Comparison of ENCODE assay signal across 13 cellular contexts in the genomic region with DNA sequence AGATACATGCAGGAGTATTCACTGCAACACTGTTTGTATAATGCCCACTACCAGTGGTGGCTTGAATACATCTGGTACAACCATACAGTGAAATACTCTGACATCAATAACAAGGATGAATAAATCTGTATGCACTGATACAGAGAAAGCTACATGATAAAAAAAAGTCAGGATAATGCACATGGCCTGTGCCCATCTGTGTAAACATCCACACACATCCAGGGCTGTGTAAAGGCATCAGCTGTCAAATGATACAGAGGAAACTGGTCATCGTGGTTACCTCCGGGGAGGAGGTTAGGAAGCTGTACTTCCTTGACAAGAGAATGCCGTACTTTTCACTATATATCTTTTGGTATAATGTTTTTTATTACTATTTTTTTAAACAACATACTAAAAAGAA.
DNase-seq lines count a peak whose midpoint lies in the region; ATAC-seq, FAIRE-seq and TF ChIP-seq lines count a peak whose summit lies in the region.
"Had no signal": no experiment of that assay in that cellular context is flagged by ENCODE, and none has a peak within 500 bp of the region (broad histone marks: within the 10 kb centered on the region; RNA-seq: fewer than 3 reads in every experiment).

No MANE protein-coding gene starts in this region.

- in situ Hi-C loops in IMR-90 (cut with MboI; ENCODE audit: low sequenced_read_pairs) = no loop called here

- H3K79me1 ChIP-seq in IMR-90 (ENCODE audit: low read depth in 1 of 2, low read length in 2 of 2) (peaks cover 56 to 65% of the 10 kb centered on the region in 2 experiments), trophoblast cell (ENCODE audit: low read length) (peaks cover 7% of the 10 kb centered on the region)

- H3K14ac ChIP-seq in IMR-90 (replicated peaks; ENCODE audit: low read depth, low read length) (0 out of 2 replicates have a peak overlapping the region, but pooled peaks have one; percentile 56), trophoblast cell (ENCODE audit: low read length) (no peak overlapping the region)

- no peaks in the 10 kb centered on the region for H3K9me3 Mint-ChIP-seq in astrocyte (ENCODE audit: unreplicated experiment)
- peaks cover 0 to 4% (median 0%) of the 10 kb centered on the region in 11 donors for H3K9me3 Mint-ChIP-seq in naive thymus-derived CD4-positive, alpha-beta T cell

- no peak overlapping the region for H2BK15ac ChIP-seq in IMR-90 (ENCODE audit: low read depth, low read length)

- H2AFZ ChIP-seq in IMR-90 (replicated peaks; ENCODE audit: low read length, poor library complexity) = no peak overlapping the region
- H2AFZ ChIP-seq in astrocyte (ENCODE audit: low read depth, low read length) = no peak overlapping the region
- no peak overlapping the region for H2AFZ ChIP-seq in trophoblast cell (ENCODE audit: insufficient read depth, low read length, poor library complexity)

- H3K4ac ChIP-seq in IMR-90 (ENCODE audit: low read depth, low read length) (no peak overlapping the region), trophoblast cell (ENCODE audit: low read depth, low read length) (no peak overlapping the region)

- H2BK20ac ChIP-seq in IMR-90 (ENCODE audit: low read depth, low read length) = no peak overlapping the region

- H3K9ac ChIP-seq in IMR-90 (ENCODE audit: low read depth, low read length) = no peak overlapping the region
- no peak overlapping the region for H3K9ac ChIP-seq in astrocyte (ENCODE audit: low read length)
- H3K9ac ChIP-seq in trophoblast cell (ENCODE audit: low read length) = no peak overlapping the region

- DNase-seq in DMS53 (lab: John Stamatoyannopoulos, UW) (peak; percentile 71), IMR-90 (peak; percentile 87), astrocyte (ENCODE audit: low read depth) (peak; percentile 36), H54 (ENCODE audit: insufficient read length, low spot score) (no peak), BE2C (no peak), trophoblast cell (no peak)
- peak in 1 of 9 donors; percentile 19 for DNase-seq in naive thymus-derived CD4-positive, alpha-beta T cell
- DNase-seq: activated CD8-positive, alpha-beta memory T cell treated with anti-CD3 and anti-CD28 coated beads, Interleukin-2, amount 50 U/mL, for 48 hours; Caco-2; NCI-H2171 treated with DMSO at 0.1 percent for 48 hours; T-helper 9 cell had no signal

- H2BK5ac ChIP-seq in IMR-90 (ENCODE audit: low read depth, low read length, poor library complexity, severe bottlenecking) (no peak overlapping the region), trophoblast cell (ENCODE audit: low read depth, low read length, poor library complexity) (no peak overlapping the region)

- peaks cover 30% of the 10 kb centered on the region for H3K4me1 Mint-ChIP-seq in astrocyte (ENCODE audit: low read depth, unreplicated experiment)
- peaks cover 42 to 89% (median 74%) of the 10 kb centered on the region in 7 donors for H3K4me1 Mint-ChIP-seq in naive thymus-derived CD4-positive, alpha-beta T cell

- no peak overlapping the region for H3K4me2 ChIP-seq in IMR-90 (ENCODE audit: low read depth, low read length)
- H3K4me2 ChIP-seq in astrocyte (ENCODE audit: low read length) = no peak overlapping the region
- H3K4me2 ChIP-seq in trophoblast cell (ENCODE audit: low read length) = no peak overlapping the region

- no peak overlapping the region for H2BK12ac ChIP-seq in trophoblast cell (ENCODE audit: low read length)

- H4K91ac ChIP-seq in IMR-90 (ENCODE audit: insufficient read depth, low read depth, low read length) = no peak overlapping the region
- no peak overlapping the region for H4K91ac ChIP-seq in trophoblast cell (ENCODE audit: low read depth, low read length)

- TF ChIP-seq CTCF in IMR-90 (conservative IDR thresholded peaks at IDR 0.05; ENCODE audit: low read depth, low read length) = no peak
- TF ChIP-seq CTCF in astrocyte (IDR thresholded peaks at IDR 0.05; ENCODE audit: insufficient read depth, low read depth, low read length) = no peak
- no peak for TF ChIP-seq CTCF in BE2C (IDR thresholded peaks at IDR 0.05; ENCODE audit: low read depth, low read length)

- dilution Hi-C loops in IMR-90 (cut with HindIII; ENCODE audit: low sequenced_read_pairs, unreplicated experiment) = no loop called here

- FAIRE-seq in astrocyte (lab: Jason Lieb, UNC) (no peak), H54 (lab: Jason Lieb, UNC) (no peak)

- TF ChIP-seq POLR2A in IMR-90 (IDR thresholded peaks at IDR 0.05; ENCODE audit: low read depth, low read length) (no peak), H54 (IDR thresholded peaks at IDR 0.05; ENCODE audit: low read depth, low read length) (no peak)

- no peak overlapping the region for H2BK120ac ChIP-seq in IMR-90 (ENCODE audit: low read depth, low read length)
- no peak overlapping the region for H2BK120ac ChIP-seq in trophoblast cell (ENCODE audit: insufficient read depth, low read length, poor library complexity)

- H2AK9ac ChIP-seq in IMR-90 (replicated peaks; ENCODE audit: low read depth, low read length, poor library complexity) = no peak overlapping the region

- H3K9me3 ChIP-seq in IMR-90 (ENCODE audit: control insufficient read depth, insufficient read depth, low read length) (peaks cover 4% of the 10 kb centered on the region), astrocyte (ENCODE audit: insufficient read depth, low read depth, low read length) (no peaks in the 10 kb centered on the region), BE2C (no peaks in the 10 kb centered on the region), trophoblast cell (ENCODE audit: insufficient read depth, low read depth, low read length) (no peaks in the 10 kb centered on the region)
- peaks cover 0 to 3% (median 0%) of the 10 kb centered on the region in 3 experiments for H3K9me3 ChIP-seq in naive thymus-derived CD4-positive, alpha-beta T cell (ENCODE audit: control insufficient read depth in 2 of 3, low read length in 3 of 3)
- H3K9me3 ChIP-seq: adrenal gland, Caco-2 had no signal

- POLR2A ChIA-PET in IMR-90 (lab: Charles Lee; ENCODE audit: unreplicated experiment) = no interaction called here
- POLR2A ChIA-PET in naive thymus-derived CD4-positive, alpha-beta T cell (lab: Charles Lee) = no interaction called here

- H3K27me3 Mint-ChIP-seq in astrocyte (ENCODE audit: low read depth, unreplicated experiment) = no peaks in the 10 kb centered on the region
- no peaks in the 10 kb centered on the region for H3K27me3 Mint-ChIP-seq in naive thymus-derived CD4-positive, alpha-beta T cell

- no CpG with 5 or more reads among the region's 3 CpGs for WGBS in IMR-90 (ENCODE audit: extremely low coverage in 2 of 2, insufficient read length in 1 of 2), 2 experiments
- no CpG with 5 or more reads among the region's 3 CpGs for WGBS in trophoblast cell (ENCODE audit: extremely low coverage, insufficient coverage, insufficient read length)

- H3K56ac ChIP-seq in IMR-90 (ENCODE audit: extremely low read depth, insufficient read depth, low read length) = no peak overlapping the region

- TF ChIP-seq RAD21 in IMR-90 (IDR thresholded peaks at IDR 0.05; ENCODE audit: low read length) = no peak

- H3K27me3 ChIP-seq in IMR-90 (ENCODE audit: control insufficient read depth, insufficient read depth, low read length) (no peaks in the 10 kb centered on the region), astrocyte (ENCODE audit: insufficient read depth, low read length) (no peaks in the 10 kb centered on the region), BE2C (no peaks in the 10 kb centered on the region), trophoblast cell (ENCODE audit: insufficient read depth, low read length) (no peaks in the 10 kb centered on the region)
- no peaks in the 10 kb centered on the region for H3K27me3 ChIP-seq in naive thymus-derived CD4-positive, alpha-beta T cell (ENCODE audit: control insufficient read depth in 2 of 2, insufficient read depth in 2 of 2, low read length in 2 of 2)
- H3K27me3 ChIP-seq: adrenal gland had no signal

- intact Hi-C loops in IMR-90 (cut with micrococcal nuclease) = no loop called here
- intact Hi-C loops in naive thymus-derived CD4-positive, alpha-beta T cell (cut with micrococcal nuclease) = loop anchor here in 1 of 2 donors (5.0 kb wide), 1 partner anchor 177 kb away; a partner anchor contains a TSS

- CTCF ChIA-PET in IMR-90 (lab: Yijun Ruan, JAX) = no interaction called here
- CTCF ChIA-PET in naive thymus-derived CD4-positive, alpha-beta T cell (lab: Charles Lee) = interaction anchor here (0.6 kb wide), 1 partner anchor 228 kb away, joined by 4 read pairs; no protein-coding TSS in a partner anchor

- BruUV-seq in IMR-90 (replicated peaks; lab: Mats Ljungman, UMichigan) = no TSS peak

- H4K8ac ChIP-seq in IMR-90 (ENCODE audit: low read depth in 2 of 2, low read length in 2 of 2) = no peak overlapping the region
- H4K8ac ChIP-seq in trophoblast cell (ENCODE audit: low read depth, low read length) = no peak overlapping the region

- H4K12ac ChIP-seq in trophoblast cell (ENCODE audit: low read depth, low read length) = no peak overlapping the region

- H3K4me3 Mint-ChIP-seq in astrocyte (ENCODE audit: unreplicated experiment) = no peak overlapping the region
- peak overlapping the region in 1 of 10 donors; percentile 32 for H3K4me3 Mint-ChIP-seq in naive thymus-derived CD4-positive, alpha-beta T cell

- no peak overlapping the region for H3K23ac ChIP-seq in IMR-90 (ENCODE audit: low read depth, low read length)
- no peak overlapping the region for H3K23ac ChIP-seq in trophoblast cell (ENCODE audit: low read length)

- no peak overlapping the region for H3K18ac ChIP-seq in IMR-90 (ENCODE audit: low read depth, low read length)
- no peak overlapping the region for H3K18ac ChIP-seq in trophoblast cell (ENCODE audit: low read length)

- H2AK5ac ChIP-seq in IMR-90 (ENCODE audit: low read depth, low read length) (no peak overlapping the region; the same call in 1 of the 2 replicates), trophoblast cell (ENCODE audit: low read length) (no peak overlapping the region)

- H4K5ac ChIP-seq in IMR-90 (ENCODE audit: low read depth, low read length) = no peak overlapping the region

- H3K36me3 Mint-ChIP-seq in astrocyte (ENCODE audit: low read depth, unreplicated experiment) = peaks cover 4% of the 10 kb centered on the region
- H3K36me3 Mint-ChIP-seq in naive thymus-derived CD4-positive, alpha-beta T cell = peaks cover 3 to 29% (median 23%) of the 10 kb centered on the region in 5 donors

- H4K20me1 ChIP-seq in IMR-90 (ENCODE audit: insufficient read depth, low read length) (peaks cover 32% of the 10 kb centered on the region), astrocyte (ENCODE audit: insufficient read depth, low read length) (peaks cover 65% of the 10 kb centered on the region)

- H3K4me1 ChIP-seq in IMR-90 (ENCODE audit: control insufficient read depth, insufficient read depth, low read length) (peaks cover 3% of the 10 kb centered on the region; the same call in 1 of the 2 replicates), astrocyte (ENCODE audit: insufficient read depth, low read length) (peaks cover 3% of the 10 kb centered on the region), BE2C (peaks cover 8% of the 10 kb centered on the region), trophoblast cell (ENCODE audit: control insufficient read depth in 1 of 2, insufficient read depth in 2 of 2, low read length in 2 of 2) (peaks cover 7 to 17% of the 10 kb centered on the region in 2 experiments)
- H3K4me1 ChIP-seq in naive thymus-derived CD4-positive, alpha-beta T cell (ENCODE audit: control insufficient read depth in 2 of 2, insufficient read depth in 2 of 2, low read length in 2 of 2) = peaks cover 0 to 5% of the 10 kb centered on the region in 2 donors
- H3K4me1 ChIP-seq: Caco-2 had no signal

- H3K36me3 ChIP-seq in IMR-90 (ENCODE audit: control insufficient read depth, insufficient read depth, low read length) = peaks cover 7% of the 10 kb centered on the region
- no peaks in the 10 kb centered on the region for H3K36me3 ChIP-seq in astrocyte (ENCODE audit: insufficient read depth, low read length)
- no peaks in the 10 kb centered on the region for H3K36me3 ChIP-seq in naive thymus-derived CD4-positive, alpha-beta T cell (ENCODE audit: control insufficient read depth in 2 of 3, insufficient read depth in 3 of 3, low read length in 3 of 3)
- H3K36me3 ChIP-seq in BE2C = no peaks in the 10 kb centered on the region
- H3K36me3 ChIP-seq in trophoblast cell (ENCODE audit: control insufficient read depth in 1 of 2, insufficient read depth in 2 of 2, low read length in 2 of 2) = no peaks in the 10 kb centered on the region
- H3K36me3 ChIP-seq: adrenal gland had no signal

- no peak overlapping the region for H3K27ac Mint-ChIP-seq in astrocyte (ENCODE audit: unreplicated experiment)
- peak overlapping the region in 6 of 9 donors; percentile 8 to 74 (median 52) for H3K27ac Mint-ChIP-seq in naive thymus-derived CD4-positive, alpha-beta T cell

- ATAC-seq in IMR-90 (ENCODE audit: low read depth) = peak; percentile 37; the same call in 1 of the 2 replicates
- peak; percentile 54 for ATAC-seq in naive thymus-derived CD4-positive, alpha-beta T cell
- ATAC-seq: Panc1 had no signal

- H3K9me1 ChIP-seq in IMR-90 (ENCODE audit: insufficient read depth, low read length) = no peaks in the 10 kb centered on the region; the same call in 1 of the 2 replicates

- no peak overlapping the region for H3K27ac ChIP-seq in IMR-90 (ENCODE audit: insufficient read depth, low read length)
- H3K27ac ChIP-seq in astrocyte (ENCODE audit: low read depth, low read length) = no peak overlapping the region
- no peak overlapping the region for H3K27ac ChIP-seq in naive thymus-derived CD4-positive, alpha-beta T cell (ENCODE audit: low read depth, low read length)
- no peak overlapping the region for H3K27ac ChIP-seq in trophoblast cell (ENCODE audit: low read depth, low read length)

- no peak overlapping the region for H3K4me3 ChIP-seq in IMR-90 (ENCODE audit: insufficient read depth, low read depth, low read length)
- no peak overlapping the region for H3K4me3 ChIP-seq in astrocyte (ENCODE audit: insufficient read depth, low read depth, low read length)
- no peak overlapping the region for H3K4me3 ChIP-seq in naive thymus-derived CD4-positive, alpha-beta T cell (ENCODE audit: low read length)
- no peak overlapping the region for H3K4me3 ChIP-seq in BE2C (ENCODE audit: low read depth, low read length)
- H3K4me3 ChIP-seq in trophoblast cell (ENCODE audit: low read depth, low read length) = no peak overlapping the region
- H3K4me3 ChIP-seq: adrenal gland had no signal

- H3K79me2 ChIP-seq in astrocyte (ENCODE audit: insufficient read depth, low read length) (peaks cover 37% of the 10 kb centered on the region), trophoblast cell (ENCODE audit: control insufficient read depth, insufficient read depth, low read length, poor library complexity) (no peaks in the 10 kb centered on the region)

Comparison
In these comparisons a context has a peak if more than half of its experiments do, and no peak if none do; other contexts are left out.
1. DNase-seq: peak in DMS53 (single experiment), IMR-90 (single experiment) and astrocyte (single experiment); none in H54 (single experiment), BE2C (single experiment) and trophoblast cell (0 of 2).